In the genomic region with DNA sequence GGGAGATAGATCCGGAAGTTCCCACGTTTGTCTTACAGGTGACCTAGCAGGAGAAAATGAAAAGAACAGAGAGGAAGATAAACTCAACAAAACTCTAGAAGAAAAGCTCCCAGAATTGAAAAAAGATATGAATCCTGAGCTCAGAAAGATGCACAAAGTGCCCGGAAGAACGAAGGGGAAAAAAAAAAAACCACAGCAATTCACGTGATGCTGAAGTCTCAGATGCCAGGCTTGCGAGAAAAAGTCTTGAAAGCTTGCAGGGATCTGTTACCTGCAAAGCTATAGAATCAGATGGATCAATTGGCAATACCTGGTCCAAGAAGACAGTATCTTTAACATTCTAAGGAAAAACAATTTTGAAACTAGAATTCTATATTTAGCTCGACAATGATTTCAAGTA, we compare ENCODE assay signal across 1 cellular context.
TF ChIP-seq lines count a peak whose summit lies in the region.

No MANE protein-coding gene starts in this region.

TF ChIP-seq in SK-N-SH treated with all-trans-retinoic acid at 6 μM for 48 hours, 23 proteins besides CTCF, POLR2A, EP300 and RAD21 (continued from another document):
- TF ChIP-seq, protein P1, sequence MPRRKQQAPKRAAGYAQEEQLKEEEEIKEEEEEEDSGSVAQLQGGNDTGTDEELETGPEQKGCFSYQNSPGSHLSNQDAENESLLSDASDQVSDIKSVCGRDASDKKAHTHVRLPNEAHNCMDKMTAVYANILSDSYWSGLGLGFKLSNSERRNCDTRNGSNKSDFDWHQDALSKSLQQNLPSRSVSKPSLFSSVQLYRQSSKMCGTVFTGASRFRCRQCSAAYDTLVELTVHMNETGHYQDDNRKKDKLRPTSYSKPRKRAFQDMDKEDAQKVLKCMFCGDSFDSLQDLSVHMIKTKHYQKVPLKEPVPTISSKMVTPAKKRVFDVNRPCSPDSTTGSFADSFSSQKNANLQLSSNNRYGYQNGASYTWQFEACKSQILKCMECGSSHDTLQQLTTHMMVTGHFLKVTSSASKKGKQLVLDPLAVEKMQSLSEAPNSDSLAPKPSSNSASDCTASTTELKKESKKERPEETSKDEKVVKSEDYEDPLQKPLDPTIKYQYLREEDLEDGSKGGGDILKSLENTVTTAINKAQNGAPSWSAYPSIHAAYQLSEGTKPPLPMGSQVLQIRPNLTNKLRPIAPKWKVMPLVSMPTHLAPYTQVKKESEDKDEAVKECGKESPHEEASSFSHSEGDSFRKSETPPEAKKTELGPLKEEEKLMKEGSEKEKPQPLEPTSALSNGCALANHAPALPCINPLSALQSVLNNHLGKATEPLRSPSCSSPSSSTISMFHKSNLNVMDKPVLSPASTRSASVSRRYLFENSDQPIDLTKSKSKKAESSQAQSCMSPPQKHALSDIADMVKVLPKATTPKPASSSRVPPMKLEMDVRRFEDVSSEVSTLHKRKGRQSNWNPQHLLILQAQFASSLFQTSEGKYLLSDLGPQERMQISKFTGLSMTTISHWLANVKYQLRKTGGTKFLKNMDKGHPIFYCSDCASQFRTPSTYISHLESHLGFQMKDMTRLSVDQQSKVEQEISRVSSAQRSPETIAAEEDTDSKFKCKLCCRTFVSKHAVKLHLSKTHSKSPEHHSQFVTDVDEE (CRISPR knock-in tag; IDR thresholded peaks at IDR 0.05) = no peak
- no peak for TF ChIP-seq BACH2 (CRISPR knock-in tag; IDR thresholded peaks at IDR 0.05; ENCODE audit: borderline replicate concordance)
- no peak for TF ChIP-seq ZFP30 (CRISPR knock-in tag; IDR thresholded peaks at IDR 0.05)
- no peak for TF ChIP-seq CSDC2 (CRISPR knock-in tag; IDR thresholded peaks at IDR 0.05)
- TF ChIP-seq ZNF8 (CRISPR knock-in tag; IDR thresholded peaks at IDR 0.05) = no peak
- no peak for TF ChIP-seq TOX (CRISPR knock-in tag; IDR thresholded peaks at IDR 0.05; ENCODE audit: borderline replicate concordance)
- no peak for TF ChIP-seq ARNTL (CRISPR knock-in tag; IDR thresholded peaks at IDR 0.05; ENCODE audit: borderline replicate concordance, low read depth)
- no peak for TF ChIP-seq RARB (CRISPR knock-in tag; IDR thresholded peaks at IDR 0.05)
- TF ChIP-seq ZNF70 (CRISPR knock-in tag; IDR thresholded peaks at IDR 0.05) = no peak
- TF ChIP-seq ESRRG (CRISPR knock-in tag; IDR thresholded peaks at IDR 0.05) = no peak
- TF ChIP-seq PPARA (CRISPR knock-in tag; IDR thresholded peaks at IDR 0.05; ENCODE audit: borderline replicate concordance) = no peak
- no peak for TF ChIP-seq GLIS3 (CRISPR knock-in tag; IDR thresholded peaks at IDR 0.05)
